1 cellular context compared by ENCODE assay signal in genomic region chr10:44966129-44966815, GRCh38.
TF ChIP-seq lines count a peak whose summit lies in the region.

No MANE protein-coding gene starts in this region.

TF ChIP-seq in IMR-90, 13 proteins besides CTCF, POLR2A, EP300 and RAD21:
- TF ChIP-seq SMC3 (IDR thresholded peaks at IDR 0.05; ENCODE audit: low read depth, low read length) (no peak), MAFK (IDR thresholded peaks at IDR 0.05; ENCODE audit: low read depth, low read length) (no peak), USF2 (IDR thresholded peaks at IDR 0.05; ENCODE audit: low read depth, low read length) (no peak), CEBPB (IDR thresholded peaks at IDR 0.05; ENCODE audit: low read depth, low read length) (no peak), BHLHE40 (IDR thresholded peaks at IDR 0.05; ENCODE audit: low read depth, low read length) (no peak), MAZ (IDR thresholded peaks at IDR 0.05; ENCODE audit: borderline replicate concordance, low read depth, low read length) (no peak), RCOR1 (IDR thresholded peaks at IDR 0.05; ENCODE audit: insufficient replicate concordance, low read length) (no peak), RFX5 (IDR thresholded peaks at IDR 0.05; ENCODE audit: low read depth, low read length) (no peak), ELK1 (IDR thresholded peaks at IDR 0.05; ENCODE audit: borderline replicate concordance, low read depth, low read length) (no peak), FOS (IDR thresholded peaks at IDR 0.05; ENCODE audit: low read depth, low read length) (no peak), CHD1 (IDR thresholded peaks at IDR 0.05; ENCODE audit: low read depth, low read length) (no peak), MXI1 (IDR thresholded peaks at IDR 0.05; ENCODE audit: borderline replicate concordance, low read depth, low read length) (no peak), NFE2L2 (IDR thresholded peaks at IDR 0.05; ENCODE audit: low read depth, low read length) (no peak)
